ENCODE assay signal across 7 cellular contexts in genomic region chr6:41546866-41547798, GRCh38. TPM values are rescaled to one million over a fixed set of nuclear protein-coding genes. Genes with fewer than 3 reads are reported as not detected.
DNase-seq lines count a peak whose midpoint lies in the region; ATAC-seq and TF ChIP-seq lines count a peak whose summit lies in the region.

No MANE protein-coding gene starts in this region.

- H4K20me1 ChIP-seq in Karpas-422 (ENCODE audit: insufficient read depth, low read depth, low read length), result peaks cover 40% of the 10 kb centered on the region; the same call in 1 of the 2 replicates
- H4K20me1 ChIP-seq in neural progenitor cell (ENCODE audit: low read depth), result peaks cover 63% of the 10 kb centered on the region

- TF ChIP-seq CTCF in fibroblast of villous mesenchyme (IDR thresholded peaks at IDR 0.05; ENCODE audit: insufficient read depth, low read depth, low read length) (no peak), neural progenitor cell (IDR thresholded peaks at IDR 0.05) (no peak)

- peak; percentile 15 for ATAC-seq in GM21737 (IDR thresholded peaks at IDR 0.05; ENCODE audit: unreplicated experiment)

- 0 out of 2 replicates have a peak, but pooled peaks cover 6% of the 10 kb centered on the region for H3K36me3 ChIP-seq in Karpas-422 (ENCODE audit: insufficient read depth, low read length)
- no peaks in the 10 kb centered on the region for H3K36me3 ChIP-seq in neural progenitor cell

- H3K27ac ChIP-seq in Karpas-422 (ENCODE audit: low read length), result no peak overlapping the region
- H3K27ac ChIP-seq in neural progenitor cell, result no peak overlapping the region

- no peaks in the 10 kb centered on the region for H3K9me2 ChIP-seq in Karpas-422 (replicated peaks; ENCODE audit: insufficient read depth, low read length)

- H3K9me3 Mint-ChIP-seq in neural progenitor cell, result no peaks in the 10 kb centered on the region

- no peaks in the 10 kb centered on the region; the same call in 1 of the 2 replicates for H3K27me3 ChIP-seq in Karpas-422 (ENCODE audit: low read length)
- H3K27me3 ChIP-seq in neural progenitor cell, result peaks cover 89% of the 10 kb centered on the region

- peak overlapping the region; percentile 100 for H3K4me3 Mint-ChIP-seq in neural progenitor cell

- peak; percentile 76 for DNase-seq in Karpas-422
- DNase-seq in activated T-cell treated with anti-CD3 and anti-CD28 coated beads, Interleukin-2, amount 50 U/mL, for 1 hour, result peak; percentile 56
- peak; percentile 45 for DNase-seq in fibroblast of villous mesenchyme (ENCODE audit: low read depth)
- peak; percentile 77 for DNase-seq in neural progenitor cell (ENCODE audit: low spot score)
- no peak for DNase-seq in middle frontal gyrus (ENCODE audit: extremely low spot score, low spot score)

- peaks cover 22% of the 10 kb centered on the region for H3K4me1 ChIP-seq in Karpas-422 (ENCODE audit: low read length)
- peaks cover 52% of the 10 kb centered on the region for H3K4me1 ChIP-seq in neural progenitor cell

- peak overlapping the region; percentile 97 for H3K27ac Mint-ChIP-seq in neural progenitor cell

- H3K4me3 ChIP-seq in GM08714 (ENCODE audit: low read length) (peak overlapping the region; percentile 88), Karpas-422 (ENCODE audit: low read length) (peak overlapping the region; percentile 100), fibroblast of villous mesenchyme (ENCODE audit: low read depth, low read length) (peak overlapping the region; percentile 95), neural progenitor cell (peak overlapping the region; percentile 89)

- H3K4me2 ChIP-seq in Karpas-422 (ENCODE audit: low read depth, low read length, poor library complexity, severe bottlenecking) (peak overlapping the region; percentile 97), neural progenitor cell (peak overlapping the region; percentile 97)

- H3K79me2 ChIP-seq in Karpas-422 (ENCODE audit: low read length) (peaks cover 52% of the 10 kb centered on the region), neural progenitor cell (ENCODE audit: low read depth) (peaks cover 54% of the 10 kb centered on the region)

- H3K27me3 Mint-ChIP-seq in neural progenitor cell (ENCODE audit: insufficient read depth, low read depth), result peaks cover 9% of the 10 kb centered on the region

- H3F3A ChIP-seq in neural progenitor cell (ENCODE audit: low read depth), result peaks cover 18% of the 10 kb centered on the region

- H3K9me3 ChIP-seq in Karpas-422 (ENCODE audit: low read length) (no peaks in the 10 kb centered on the region), neural progenitor cell (ENCODE audit: low read depth) (no peaks in the 10 kb centered on the region)

- H2AFZ ChIP-seq in Karpas-422 (ENCODE audit: low read length) (no peak overlapping the region), neural progenitor cell (replicated peaks) (no peak overlapping the region)

- H3K36me3 Mint-ChIP-seq in neural progenitor cell, result peaks cover 22% of the 10 kb centered on the region

- peaks cover 64% of the 10 kb centered on the region for H3K4me1 Mint-ChIP-seq in neural progenitor cell

- H3K9ac ChIP-seq in Karpas-422 (ENCODE audit: low read length) (peak overlapping the region; percentile 85), neural progenitor cell (no peak overlapping the region)

RNA-seq across cellular contexts. Expression of gene FOXP4, which starts 1.0 kb away (rescaled TPM):
- 3.6 and 5.0 TPM in 2 replicates for total RNA-seq in Karpas-422 (2014; rRNA removed; shearing (Covaris generic); ENCODE audit: low replicate concordance)
- total RNA-seq in fibroblast of villous mesenchyme (2.2 and 4.5 TPM in 2 replicates), neural progenitor cell (ENCODE audit: low replicate concordance) (2.7 and 6.9 TPM in 2 replicates)
